Comparison of ENCODE assay signal across 10 cellular contexts in the genomic region with DNA sequence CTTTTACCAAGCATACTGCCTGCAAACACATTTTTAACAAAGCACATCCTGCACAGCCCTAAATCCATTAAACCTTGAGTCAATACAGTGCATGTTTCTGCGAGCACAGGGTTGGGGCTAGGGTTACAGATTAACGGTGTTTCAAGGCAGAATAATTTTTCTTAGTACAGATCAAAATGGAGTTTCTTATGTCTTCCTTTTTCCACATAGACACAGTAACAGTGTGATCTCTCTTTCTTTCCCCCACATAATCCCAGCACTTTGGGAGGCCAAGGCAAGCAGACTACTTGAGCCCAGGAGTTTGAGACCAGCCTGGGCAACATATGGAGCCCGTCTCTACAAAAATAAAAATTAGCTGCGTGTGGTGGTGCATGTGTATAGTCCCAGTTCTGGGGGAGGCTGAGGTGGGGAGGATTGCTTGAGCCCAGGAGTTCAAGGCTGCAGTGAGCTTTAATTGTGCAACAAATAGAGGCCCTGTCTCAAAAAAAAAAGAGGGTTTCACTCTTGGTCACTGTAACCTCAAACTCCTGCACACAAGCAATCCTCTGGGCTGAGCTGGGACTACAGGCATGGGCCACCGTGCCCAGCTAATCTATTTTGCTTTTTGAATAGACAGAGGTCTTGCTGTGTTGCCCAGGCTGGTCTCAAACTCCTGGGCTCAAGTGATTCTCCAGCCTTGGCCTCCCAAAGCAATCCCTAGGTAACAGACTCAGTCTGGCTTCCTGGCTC. TPM values are rescaled to one million over a fixed set of nuclear protein-coding genes. Genes with fewer than 3 reads are reported as not detected.
DNase-seq lines count a peak whose midpoint lies in the region; TF ChIP-seq lines count a peak whose summit lies in the region.
"Had no signal": no experiment of that assay in that cellular context is flagged by ENCODE, and none has a peak within 500 bp of the region (broad histone marks: within the 10 kb centered on the region; RNA-seq: fewer than 3 reads in every experiment).

No MANE protein-coding gene starts in this region.

- H3K9me3 Mint-ChIP-seq in activated T-cell treated with anti-CD3 and anti-CD28 coated beads, Interleukin-2, amount 50 U/mL, for 24 hours, result no peaks in the 10 kb centered on the region
- H3K9me3 Mint-ChIP-seq in T-helper 2 cell treated with Interferon-gamma antibody and Interleukin-4, amounts not matched to agents 5 μg/mL and 100 μg/mL, for 36 hours, result no peaks in the 10 kb centered on the region
- no peaks in the 10 kb centered on the region for H3K9me3 Mint-ChIP-seq in progenitor cell of endocrine pancreas (ENCODE audit: low read depth)

- H3K36me3 Mint-ChIP-seq in activated T-cell treated with anti-CD3 and anti-CD28 coated beads, Interleukin-2, amount 50 U/mL, for 24 hours (ENCODE audit: low read depth), result peaks cover 58% of the 10 kb centered on the region
- peaks cover 12% of the 10 kb centered on the region for H3K36me3 Mint-ChIP-seq in T-helper 2 cell treated with Interferon-gamma antibody and Interleukin-4, amounts not matched to agents 5 μg/mL and 100 μg/mL, for 36 hours (ENCODE audit: low read depth)
- H3K36me3 Mint-ChIP-seq in progenitor cell of endocrine pancreas (ENCODE audit: insufficient read depth), result peaks cover 1% of the 10 kb centered on the region

- H3K27me3 Mint-ChIP-seq in activated T-cell treated with anti-CD3 and anti-CD28 coated beads, Interleukin-2, amount 50 U/mL, for 24 hours, result peaks cover under 1% of the 10 kb centered on the region
- no peaks in the 10 kb centered on the region for H3K27me3 Mint-ChIP-seq in T-helper 2 cell treated with Interferon-gamma antibody and Interleukin-4, amounts not matched to agents 5 μg/mL and 100 μg/mL, for 36 hours (ENCODE audit: low read depth)
- H3K27me3 Mint-ChIP-seq in progenitor cell of endocrine pancreas, result no peaks in the 10 kb centered on the region

- no peak for DNase-seq in activated T-cell treated with anti-CD3 and anti-CD28 coated beads, Interleukin-2, amount 50 U/mL, for 24 hours
- no peak for DNase-seq in activated T-cell treated with anti-CD3 and anti-CD28 coated beads, Interleukin-2, amount 50 U/mL, for 48 hours
- no peak for DNase-seq in T-helper 2 cell treated with Interferon-gamma antibody and Interleukin-4, amounts not matched to agents 5 μg/mL and 100 μg/mL, for 36 hours (ENCODE audit: low spot score)
- DNase-seq in progenitor cell of endocrine pancreas (ENCODE audit: low spot score, unreplicated experiment), result no peak
- no peak for DNase-seq in AG08396 (ENCODE audit: low spot score)
- no peak for DNase-seq in activated CD4-positive, CD25-positive, alpha-beta regulatory T cell (lab: John Stamatoyannopoulos, UW)
- DNase-seq: cerebellar nuclear complex, NCI-H2227 treated with DMSO at 0.1 percent for 48 hours, SW 1271 had no signal

- H3K4me1 Mint-ChIP-seq in activated T-cell treated with anti-CD3 and anti-CD28 coated beads, Interleukin-2, amount 50 U/mL, for 24 hours (ENCODE audit: low read depth), result peaks cover 53% of the 10 kb centered on the region
- peaks cover 55% of the 10 kb centered on the region for H3K4me1 Mint-ChIP-seq in T-helper 2 cell treated with Interferon-gamma antibody and Interleukin-4, amounts not matched to agents 5 μg/mL and 100 μg/mL, for 36 hours (ENCODE audit: low read depth)
- H3K4me1 Mint-ChIP-seq in progenitor cell of endocrine pancreas (ENCODE audit: low read depth), result peaks cover 36% of the 10 kb centered on the region

- no peak for TF ChIP-seq CTCF in progenitor cell of endocrine pancreas (IDR thresholded peaks at IDR 0.05; ENCODE audit: unreplicated experiment)

- H3K27ac Mint-ChIP-seq in activated T-cell treated with anti-CD3 and anti-CD28 coated beads, Interleukin-2, amount 50 U/mL, for 24 hours, result peak overlapping the region; percentile 61
- peak overlapping the region; percentile 69 for H3K27ac Mint-ChIP-seq in T-helper 2 cell treated with Interferon-gamma antibody and Interleukin-4, amounts not matched to agents 5 μg/mL and 100 μg/mL, for 36 hours
- peak overlapping the region; percentile 89 for H3K27ac Mint-ChIP-seq in progenitor cell of endocrine pancreas

- peak overlapping the region; percentile 6 for H3K4me3 Mint-ChIP-seq in activated T-cell treated with anti-CD3 and anti-CD28 coated beads, Interleukin-2, amount 50 U/mL, for 24 hours
- H3K4me3 Mint-ChIP-seq in T-helper 2 cell treated with Interferon-gamma antibody and Interleukin-4, amounts not matched to agents 5 μg/mL and 100 μg/mL, for 36 hours, result no peak overlapping the region
- H3K4me3 Mint-ChIP-seq in progenitor cell of endocrine pancreas (ENCODE audit: low read depth), result no peak overlapping the region

RNA-seq across cellular contexts. Expression of gene SLC3A2, which starts 19.7 kb away (rescaled TPM):
- 140 and 180 TPM in 2 replicates for total RNA-seq in progenitor cell of endocrine pancreas

RNA-seq across cellular contexts. Expression of gene WDR74, which starts 21.6 kb away (rescaled TPM):
- total RNA-seq in progenitor cell of endocrine pancreas, result 55.8 and 60.3 TPM in 2 replicates

RNA-seq across cellular contexts. Expression of gene TEX54, which starts 28.4 kb away (rescaled TPM):
- total RNA-seq in progenitor cell of endocrine pancreas, result not detected in 2 replicates
- total RNA-seq: lower leg skin had no signal

RNA-seq across cellular contexts. Expression of gene STX5, which starts 29.1 kb away (rescaled TPM):
- total RNA-seq in progenitor cell of endocrine pancreas, result 39.3 and 45.3 TPM in 2 replicates

RNA-seq across cellular contexts. Expression of gene NXF1, which starts 55.8 kb away (rescaled TPM):
- total RNA-seq in progenitor cell of endocrine pancreas, result 120 and 130 TPM in 2 replicates
